1 cellular context compared by ENCODE assay signal in genomic region chr12:45988259-45988658, GRCh38.
TF ChIP-seq lines count a peak whose summit lies in the region.

No MANE protein-coding gene starts in this region.

TF ChIP-seq in HCT116, 20 proteins besides CTCF, POLR2A, EP300 and RAD21 (continued from another document):
- TF ChIP-seq EZH2phosphoT487 (IDR thresholded peaks at IDR 0.05; ENCODE audit: borderline replicate concordance) (no peak), FOSL1 (IDR thresholded peaks at IDR 0.05; ENCODE audit: low read depth) (no peak)
